Comparison of ENCODE assay signal across 24 cellular contexts in genomic region chr3:73061416-73061815, GRCh38. TPM values are rescaled to one million over a fixed set of nuclear protein-coding genes. Genes with fewer than 3 reads are reported as not detected.
DNase-seq lines count a peak whose midpoint lies in the region; ATAC-seq and TF ChIP-seq lines count a peak whose summit lies in the region.
"Had no signal": no experiment of that assay in that cellular context is flagged by ENCODE, and none has a peak within 500 bp of the region (broad histone marks: within the 10 kb centered on the region; RNA-seq: fewer than 3 reads in every experiment).

EBLN2 (plus strand) TSS chr3:73061659; CDS start chr3:73062082, 423 bp downstream.

- no peak for DNase-seq in activated naive CD4-positive, alpha-beta T cell treated with anti-CD3 and anti-CD28 coated beads, Interleukin-2, amount 50 U/mL, for 72 hours (ENCODE audit: low spot score in 2 of 2)
- DNase-seq in breast epithelium (ENCODE audit: low spot score in 2 of 2) (no peak), mesenchymal stem cell (no peak), transverse colon (no peak), ovary (no peak), hippocampal formation (lab: John Stamatoyannopoulos, UW) (no peak)
- DNase-seq: activated CD8-positive, alpha-beta memory T cell treated with anti-CD3 and anti-CD28 coated beads, Interleukin-2, amount 50 U/mL, for 4 hours; activated gamma-delta T cell; amygdala; C1 segment of cervical spinal cord; cerebellar nuclear complex; DMS153; effector memory CD4-positive, alpha-beta T cell; esophagus squamous epithelium; left colon; midbrain; NCI-H774; retina had no signal

- H3K4ac ChIP-seq in mesenchymal stem cell (ENCODE audit: low read depth in 1 of 2, low read length in 2 of 2): no peak within 1 kb of the TSS

- no peak within 1 kb of the TSS for H3K4me2 ChIP-seq in mesenchymal stem cell (ENCODE audit: low read length, poor library complexity, severe bottlenecking)
- H3K4me2 ChIP-seq: A549 had no signal

- no peak within 1 kb of the TSS for H3K23ac ChIP-seq in mesenchymal stem cell (ENCODE audit: low read length in 2 of 2)

- no peak within 1 kb of the TSS for H2BK15ac ChIP-seq in mesenchymal stem cell (ENCODE audit: low read depth, poor library complexity, severe bottlenecking)

- H2AFZ ChIP-seq in mesenchymal stem cell (ENCODE audit: low read depth, low read length): no peak within 1 kb of the TSS

- H3K4me1 Mint-ChIP-seq in activated naive CD4-positive, alpha-beta T cell treated with anti-CD3 and anti-CD28 coated beads, Interleukin-2, amount 50 U/mL, for 24 hours: peaks cover 14% of the 10 kb centered on the region

- TF ChIP-seq CTCF in breast epithelium (IDR thresholded peaks at IDR 0.05) (no peak), transverse colon (IDR thresholded peaks at IDR 0.05) (no peak), ovary (IDR thresholded peaks at IDR 0.05) (no peak), gastroesophageal sphincter (IDR thresholded peaks at IDR 0.05) (no peak)

- no peak within 1 kb of the TSS for H2BK5ac ChIP-seq in mesenchymal stem cell (ENCODE audit: low read depth, low read length, poor library complexity, severe bottlenecking)

- H3K9ac ChIP-seq in mesenchymal stem cell (ENCODE audit: low read length): peak within 1 kb of the TSS; percentile 57

- no peak for ATAC-seq in activated naive CD4-positive, alpha-beta T cell treated with anti-CD3 and anti-CD28 coated beads, Interleukin-2, amount 50 U/mL, for 72 hours
- no peak for ATAC-seq in gastroesophageal sphincter
- ATAC-seq: A549, GM12878, K562, left colon had no signal

- peak within 1 kb of the TSS; percentile 23 for H3K27ac Mint-ChIP-seq in activated naive CD4-positive, alpha-beta T cell treated with anti-CD3 and anti-CD28 coated beads, Interleukin-2, amount 50 U/mL, for 24 hours
- H3K27ac Mint-ChIP-seq in activated naive CD4-positive, alpha-beta T cell treated with anti-CD3 and anti-CD28 coated beads, Interleukin-2, amount 50 U/mL, for 72 hours: no peak within 1 kb of the TSS
- H3K27ac Mint-ChIP-seq: T-helper 1 cell treated with Interleukin-12 subunit alpha and Interleukin-12 subunit beta and Interleukin-4 antibody, amounts not matched to agents 30 μg/mL and 1 μg/mL, for 36 hours had no signal

- no peak within 1 kb of the TSS for H4K8ac ChIP-seq in mesenchymal stem cell (ENCODE audit: low read length)

- H3K18ac ChIP-seq in mesenchymal stem cell (ENCODE audit: low read depth in 1 of 2, low read length in 2 of 2): no peak within 1 kb of the TSS

- in situ Hi-C loops in transverse colon (cut with MboI; ENCODE audit: low pct_ligation_motif_present in 1 of 4, low pct_unique_long_range_greater_than_20kb in 1 of 4, low sequenced_read_pairs in 3 of 4): loop anchor here in 3 of 4 donors (10.0 to 25.0 kb wide), 5 partner anchors 117 to 1349 kb away; partner anchors contain the start of gene SHQ1 (in 1 of the 3)

- no peaks in the 10 kb centered on the region for H3K27me3 Mint-ChIP-seq in activated naive CD4-positive, alpha-beta T cell treated with anti-CD3 and anti-CD28 coated beads, Interleukin-2, amount 50 U/mL, for 24 hours

- no peak within 1 kb of the TSS for H2AK5ac ChIP-seq in mesenchymal stem cell (ENCODE audit: low read length, severe bottlenecking)

- TF ChIP-seq EP300 in transverse colon (IDR thresholded peaks at IDR 0.05; ENCODE audit: low read depth): no peak
- no peak for TF ChIP-seq EP300 in ovary (IDR thresholded peaks at IDR 0.05)
- no peak for TF ChIP-seq EP300 in gastroesophageal sphincter (IDR thresholded peaks at IDR 0.05)

- peaks cover 10% of the 10 kb centered on the region for H3K36me3 Mint-ChIP-seq in activated naive CD4-positive, alpha-beta T cell treated with anti-CD3 and anti-CD28 coated beads, Interleukin-2, amount 50 U/mL, for 24 hours
- peaks cover 15 to 19% of the 10 kb centered on the region in 2 donors for H3K36me3 Mint-ChIP-seq in activated naive CD4-positive, alpha-beta T cell treated with anti-CD3 and anti-CD28 coated beads, Interleukin-2, amount 50 U/mL, for 72 hours

- H3K27ac ChIP-seq in breast epithelium (no peak within 1 kb of the TSS), mesenchymal stem cell (ENCODE audit: low read length, poor library complexity, severe bottlenecking) (no peak within 1 kb of the TSS), transverse colon (no peak within 1 kb of the TSS), ovary (no peak within 1 kb of the TSS), gastroesophageal sphincter (no peak within 1 kb of the TSS)
- H3K27ac ChIP-seq: A549, esophagus squamous epithelium had no signal

- H3K36me3 ChIP-seq in breast epithelium (no peaks in the 10 kb centered on the region), mesenchymal stem cell (ENCODE audit: control insufficient read depth in 1 of 2, insufficient read depth in 2 of 2, low read depth in 1 of 2, low read length in 2 of 2) (peaks cover 9 to 51% of the 10 kb centered on the region in 2 experiments), transverse colon (peaks cover 0 to 24% (median 8%) of the 10 kb centered on the region in 4 donors), ovary (no peaks in the 10 kb centered on the region), gastroesophageal sphincter (peaks cover 0 to 46% of the 10 kb centered on the region in 2 donors)

- H4K91ac ChIP-seq in mesenchymal stem cell (ENCODE audit: low read length): no peak within 1 kb of the TSS

- H3K9me3 ChIP-seq in breast epithelium: no peaks in the 10 kb centered on the region
- H3K9me3 ChIP-seq in mesenchymal stem cell (ENCODE audit: control insufficient read depth, low read length): no peaks in the 10 kb centered on the region
- H3K9me3 ChIP-seq in transverse colon: no peaks in the 10 kb centered on the region
- H3K9me3 ChIP-seq in ovary: no peaks in the 10 kb centered on the region
- H3K9me3 ChIP-seq in gastroesophageal sphincter: no peaks in the 10 kb centered on the region
- H3K9me3 ChIP-seq: A549, esophagus squamous epithelium had no signal

- no peak within 1 kb of the TSS for H3K4me3 Mint-ChIP-seq in activated naive CD4-positive, alpha-beta T cell treated with anti-CD3 and anti-CD28 coated beads, Interleukin-2, amount 50 U/mL, for 24 hours
- H3K4me3 Mint-ChIP-seq: T-helper 1 cell treated with Interleukin-12 subunit alpha and Interleukin-12 subunit beta and Interleukin-4 antibody, amounts not matched to agents 30 μg/mL and 1 μg/mL, for 36 hours had no signal

- H3K27me3 ChIP-seq in breast epithelium (no peaks in the 10 kb centered on the region), mesenchymal stem cell (ENCODE audit: control insufficient read depth in 1 of 2, insufficient read depth in 1 of 2, low read length in 2 of 2) (no peaks in the 10 kb centered on the region), transverse colon (no peaks in the 10 kb centered on the region), ovary (no peaks in the 10 kb centered on the region), gastroesophageal sphincter (no peaks in the 10 kb centered on the region)
- H3K27me3 ChIP-seq: esophagus squamous epithelium had no signal

- no peak within 1 kb of the TSS for H3K14ac ChIP-seq in mesenchymal stem cell (ENCODE audit: low read length in 2 of 2)

- TF ChIP-seq POLR2A in breast epithelium (IDR thresholded peaks at IDR 0.05) (no peak), transverse colon (IDR thresholded peaks at IDR 0.05) (no peak), ovary (IDR thresholded peaks at IDR 0.05) (no peak), gastroesophageal sphincter (IDR thresholded peaks at IDR 0.05) (no peak)

- H3K4me1 ChIP-seq in breast epithelium (no peaks in the 10 kb centered on the region), mesenchymal stem cell (ENCODE audit: control insufficient read depth, insufficient read depth, low read depth, low read length) (no peaks in the 10 kb centered on the region), transverse colon (peaks cover 0 to 8% (median 3%) of the 10 kb centered on the region in 4 donors), ovary (ENCODE audit: insufficient read depth) (peaks cover 3% of the 10 kb centered on the region), gastroesophageal sphincter (peaks cover 0 to 30% (median 3%) of the 10 kb centered on the region in 3 donors)

- 100% methylated on average over 1 of the region's 2 CpGs for WGBS in mesenchymal stem cell
- WGBS in transverse colon (ENCODE audit: low coverage in 1 of 2), 2 donors: 92 to 96% methylated on average over 2 of the region's 2 CpGs
- 89 to 94% (median 94%) methylated on average over 2 of the region's 2 CpGs for whole genome bisulfite sequencing in ovary, 3 donors
- WGBS in gastroesophageal sphincter (ENCODE audit: low coverage in 1 of 2), 2 donors: 80% methylated on average over 1 of the region's 2 CpGs; no CpG with 5 or more reads in 1 of the 2 donors

- no peak within 1 kb of the TSS for H3K4me3 ChIP-seq in breast epithelium
- H3K4me3 ChIP-seq in mesenchymal stem cell (ENCODE audit: insufficient read depth in 1 of 2, low read depth in 1 of 2, low read length in 2 of 2): no peak within 1 kb of the TSS
- no peak within 1 kb of the TSS for H3K4me3 ChIP-seq in transverse colon
- no peak within 1 kb of the TSS for H3K4me3 ChIP-seq in ovary
- H3K4me3 ChIP-seq in gastroesophageal sphincter: no peak within 1 kb of the TSS
- H3K4me3 ChIP-seq: A549, esophagus squamous epithelium, GM12878, K562 had no signal

- H3K9me3 Mint-ChIP-seq in activated naive CD4-positive, alpha-beta T cell treated with anti-CD3 and anti-CD28 coated beads, Interleukin-2, amount 50 U/mL, for 24 hours: no peaks in the 10 kb centered on the region
- no peaks in the 10 kb centered on the region for H3K9me3 Mint-ChIP-seq in activated naive CD4-positive, alpha-beta T cell treated with anti-CD3 and anti-CD28 coated beads, Interleukin-2, amount 50 U/mL, for 72 hours
- H3K9me3 Mint-ChIP-seq: T-helper 1 cell treated with Interleukin-12 subunit alpha and Interleukin-12 subunit beta and Interleukin-4 antibody, amounts not matched to agents 30 μg/mL and 1 μg/mL, for 36 hours had no signal

- no peak within 1 kb of the TSS for H2BK120ac ChIP-seq in mesenchymal stem cell (ENCODE audit: low read depth, low read length)

- H3K79me1 ChIP-seq in mesenchymal stem cell (replicated peaks; ENCODE audit: low read length, poor library complexity, severe bottlenecking): peaks cover 11% of the 10 kb centered on the region

- intact Hi-C loops in breast epithelium (cut with DNase I; ENCODE audit: low total_unique reads): no loop called here
- intact Hi-C loops in transverse colon (cut with DNase I; ENCODE audit: low total_unique reads): no loop called here
- intact Hi-C loops in ovary (cut with DNase I): no loop called here

- no peak within 1 kb of the TSS for H2BK12ac ChIP-seq in mesenchymal stem cell (ENCODE audit: low read length in 2 of 2)

RNA-seq across cellular contexts. Expression of gene EBLN2, which starts in this region (rescaled TPM):
- 1 to 10 TPM; 7.4 to 7.6 TPM for total RNA-seq in activated naive CD4-positive, alpha-beta T cell treated with anti-CD3 and anti-CD28 coated beads, Interleukin-2, amount 50 U/mL, for 72 hours
- total RNA-seq in breast epithelium (10 to 100 TPM in 2 of 3 donors, 1 to 10 TPM in 1; 4.2 to 12.0 (median 10.8) TPM), transverse colon (10 to 100 TPM in 3 of 4 donors, 1 to 10 TPM in 1; 4.5 to 19.4 (median 13.7) TPM), ovary (10 to 100 TPM in 2 of 7 donors, 1 to 10 TPM in 5; 2.7 to 16.4 (median 6.4) TPM), gastroesophageal sphincter (1 to 10 TPM in 3 of 4 donors, not detected in 1; 2.3 to 8.9 (median 5.0) TPM)
- polyA plus RNA-seq in mesenchymal stem cell (2013, experiment 1 of 2): 1.6 TPM
- 1.4 TPM for polyA plus RNA-seq in mesenchymal stem cell (2013, experiment 2 of 2)
- polyA plus RNA-seq in ovary: 1 to 10 TPM; 1.1 to 1.8 TPM
